ENCODE assay signal across 12 cellular contexts in genomic region chr6:9140861-9141534, GRCh38.
DNase-seq lines count a peak whose midpoint lies in the region; ATAC-seq and TF ChIP-seq lines count a peak whose summit lies in the region.
"Had no signal": no experiment of that assay in that cellular context is flagged by ENCODE, and none has a peak within 500 bp of the region (broad histone marks: within the 10 kb centered on the region; RNA-seq: fewer than 3 reads in every experiment).

No MANE protein-coding gene starts in this region.

- H4K20me1 ChIP-seq in hepatocyte (ENCODE audit: insufficient read depth, poor library complexity, severe bottlenecking) (no peaks in the 10 kb centered on the region), PC-9 (ENCODE audit: insufficient read depth) (no peaks in the 10 kb centered on the region)

- H3K27ac ChIP-seq in Panc1 (ENCODE audit: low read length) (peak overlapping the region; percentile 76), hepatocyte (peak overlapping the region; percentile 48), PC-9 (no peak overlapping the region)

- POLR2A ChIA-PET in Panc1 (lab: Charles Lee) (interaction anchor here (0.6 kb wide), 1 partner anchor 98 kb away, joined by 3 read pairs; no protein-coding TSS in a partner anchor), PC-9 (lab: Charles Lee; ENCODE audit: unreplicated experiment) (no interaction called here)

- CTCF ChIA-PET in Panc1 (lab: Charles Lee) (no interaction called here), PC-9 (lab: Charles Lee) (no interaction called here)

- H3K4me2 ChIP-seq in hepatocyte (peak overlapping the region; percentile 50), PC-9 (no peak overlapping the region)

- DNase-seq in Ammon's horn (ENCODE audit: low spot score) (peak; percentile 6), NCI-H1092 treated with DMSO at 0.1 percent for 48 hours (lab: John Stamatoyannopoulos, UW) (peak; percentile 86), Panc1 (ENCODE audit: low read depth, low spot score) (peak; percentile 71), hepatocyte (ENCODE audit: low spot score) (peak; percentile 6), PC-9 (no peak), SK-N-DZ (ENCODE audit: low spot score) (no peak), SKM-1 (lab: John Stamatoyannopoulos, UW; ENCODE audit: unreplicated experiment) (no peak)
- DNase-seq: activated gamma-delta T cell; CD4-positive, CD25-positive, alpha-beta regulatory T cell; endodermal cell; KG1 had no signal

- H3K9me3 ChIP-seq in Panc1 (ENCODE audit: control insufficient read depth, insufficient read depth, low read depth, low read length) (peaks cover 5% of the 10 kb centered on the region; the same call in 1 of the 2 replicates), hepatocyte (ENCODE audit: low read depth) (no peaks in the 10 kb centered on the region), PC-9 (ENCODE audit: insufficient read depth, low read depth) (no peaks in the 10 kb centered on the region)

- in situ Hi-C loops in Panc1 (cut with HindIII; ENCODE audit: low pct_unique_long_range_greater_than_20kb, low sequenced_read_pairs) = no loop called here

- no peaks in the 10 kb centered on the region for H3K79me2 ChIP-seq in hepatocyte
- H3K79me2 ChIP-seq in PC-9 (ENCODE audit: low read depth) = no peaks in the 10 kb centered on the region

- H3K4me1 ChIP-seq in Panc1 (ENCODE audit: control insufficient read depth, insufficient read depth, low read length) = peaks cover 26% of the 10 kb centered on the region
- H3K4me1 ChIP-seq in hepatocyte (ENCODE audit: insufficient read depth) = no peaks in the 10 kb centered on the region
- H3K4me1 ChIP-seq in PC-9 (replicated peaks; ENCODE audit: insufficient read depth) = no peaks in the 10 kb centered on the region

- whole genome bisulfite sequencing in hepatocyte (ENCODE audit: low lambda C conversion rate, missing lambda C conversion rate) = 54% methylated on average over 5 of the region's 5 CpGs

- no peaks in the 10 kb centered on the region for H3F3A ChIP-seq in PC-9 (ENCODE audit: insufficient read depth, low read depth)

- H3K36me3 ChIP-seq in Panc1 (ENCODE audit: control insufficient read depth, insufficient read depth, low read length) (no peaks in the 10 kb centered on the region), hepatocyte (replicated peaks; ENCODE audit: insufficient read depth, low read depth) (no peaks in the 10 kb centered on the region), PC-9 (ENCODE audit: low read depth) (no peaks in the 10 kb centered on the region)

- H2AFZ ChIP-seq in hepatocyte (no peak overlapping the region), PC-9 (no peak overlapping the region)

- H3K27me3 ChIP-seq in Panc1 (ENCODE audit: control insufficient read depth, insufficient read depth, low read length) (no peaks in the 10 kb centered on the region), hepatocyte (no peaks in the 10 kb centered on the region), PC-9 (ENCODE audit: insufficient read depth, low read depth) (no peaks in the 10 kb centered on the region)

- TF ChIP-seq CTCF in Panc1 (IDR thresholded peaks at IDR 0.05) (no peak), hepatocyte (IDR thresholded peaks at IDR 0.05; ENCODE audit: poor library complexity) (no peak), PC-9 (conservative IDR thresholded peaks at IDR 0.05) (no peak)

- H3K9me2 ChIP-seq in hepatocyte (replicated peaks; ENCODE audit: insufficient read depth) = no peaks in the 10 kb centered on the region
- H3K9me2 ChIP-seq in PC-9 (ENCODE audit: insufficient read depth) = no peaks in the 10 kb centered on the region

- peak overlapping the region in 1 of 2 experiments; percentile 53; a peak in 2 of 4 replicates for H3K4me3 ChIP-seq in Panc1 (ENCODE audit: low read depth in 2 of 2, low read length in 2 of 2)
- H3K4me3 ChIP-seq in hepatocyte = peak overlapping the region; percentile 0
- no peak overlapping the region for H3K4me3 ChIP-seq in PC-9

- ATAC-seq in Panc1 = peak; percentile 45
- ATAC-seq in HG03045 (IDR thresholded peaks at IDR 0.05; ENCODE audit: unreplicated experiment) = no peak

- BruUV-seq in Panc1 (replicated peaks; lab: Mats Ljungman, UMichigan) = no TSS peak
- no TSS peak for BruUV-seq in PC-9 (replicated peaks; lab: Mats Ljungman, UMichigan)

- intact Hi-C loops in Panc1 (cut with micrococcal nuclease; ENCODE audit: unreplicated experiment) = no loop called here
- intact Hi-C loops in PC-9 (cut with micrococcal nuclease; ENCODE audit: unreplicated experiment) = no loop called here

Comparison
In these comparisons a context has a peak if more than half of its experiments do, and no peak if none do; other contexts are left out.
1. DNase-seq: peak in Ammon's horn (single experiment), NCI-H1092 treated with DMSO at 0.1 percent for 48 hours (single experiment), Panc1 (single experiment) and hepatocyte (single experiment); none in PC-9 (0 of 2), SK-N-DZ (single experiment) and SKM-1 (single experiment).